ENCODE assay signal across 18 cellular contexts in the genomic region with DNA sequence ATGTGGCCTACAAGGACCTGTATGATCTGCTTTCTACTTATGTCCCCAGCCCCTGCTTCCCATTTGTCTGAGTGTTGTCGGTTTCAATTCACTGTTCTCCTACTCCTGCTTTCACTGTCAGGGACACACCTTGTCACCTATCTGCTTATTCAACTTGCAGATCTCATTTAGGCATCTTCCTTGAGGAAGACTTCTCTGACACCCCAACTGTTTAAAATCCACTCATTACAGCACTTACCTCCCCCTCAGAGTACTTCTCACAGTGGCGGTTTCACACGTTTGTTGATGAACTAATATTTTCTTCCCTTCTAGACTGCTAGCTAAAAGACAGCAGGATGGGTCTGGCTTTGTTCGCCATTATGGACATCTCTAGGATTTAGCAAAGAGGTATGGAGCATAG.
DNase-seq lines count a peak whose midpoint lies in the region; ATAC-seq, FAIRE-seq and TF ChIP-seq lines count a peak whose summit lies in the region.
"Had no signal": no experiment of that assay in that cellular context is flagged by ENCODE, and none has a peak within 500 bp of the region (broad histone marks: within the 10 kb centered on the region; RNA-seq: fewer than 3 reads in every experiment).

No MANE protein-coding gene starts in this region.

- H4K8ac ChIP-seq in H1 (ENCODE audit: extremely low read depth, insufficient read depth, low read length): no peak overlapping the region

- no peak overlapping the region for H3K4ac ChIP-seq in H1 (replicated peaks; ENCODE audit: insufficient read length, low read depth, low read length)

- H4K20me1 ChIP-seq in mammary epithelial cell (ENCODE audit: insufficient read depth, low read length) (no peaks in the 10 kb centered on the region), H1 (replicated peaks in 1 of 2; ENCODE audit: control insufficient read depth in 1 of 2, insufficient read depth in 2 of 2, low read length in 2 of 2) (no peaks in the 10 kb centered on the region)

- H2BK120ac ChIP-seq in H1 (replicated peaks; ENCODE audit: low read depth, low read length): no peak overlapping the region

- H2BK15ac ChIP-seq in H1 (ENCODE audit: low read length): no peak overlapping the region

- H3K9ac ChIP-seq in mammary epithelial cell (ENCODE audit: insufficient read depth, low read length) (no peak overlapping the region), H1 (replicated peaks in 1 of 4; ENCODE audit: extremely low read depth in 1 of 4, low read depth in 3 of 4, low read length in 3 of 4) (no peak overlapping the region)

- no peak overlapping the region for H4K5ac ChIP-seq in H1 (ENCODE audit: insufficient read length, low read depth, low read length)

- TF ChIP-seq RAD21 in H1 (IDR thresholded peaks at IDR 0.05 in 1 of 2, conservative IDR thresholded peaks at IDR 0.05 in 1 of 2; ENCODE audit: low read depth in 2 of 2, low read length in 2 of 2): no peak

- H2AK5ac ChIP-seq in H1 (ENCODE audit: low read depth, low read length): no peak overlapping the region

- H3K79me1 ChIP-seq in H1 (ENCODE audit: low read depth, low read length): no peaks in the 10 kb centered on the region

- no peak overlapping the region for H3K23ac ChIP-seq in H1 (ENCODE audit: insufficient read length)

- H3K27ac ChIP-seq in mammary epithelial cell (ENCODE audit: insufficient read depth, low read depth, low read length) (no peak overlapping the region), breast epithelium (no peak overlapping the region), H1 (ENCODE audit: low read depth, low read length) (no peak overlapping the region)
- H3K27ac ChIP-seq: 22Rv1, HL-60 had no signal

- FAIRE-seq in GM19239 (lab: Jason Lieb, UNC) (peak; percentile 33), H1 (lab: Jason Lieb, UNC) (no peak)
- FAIRE-seq: GM18507, K562 had no signal

- no peak for TF ChIP-seq EP300 in H1 (IDR thresholded peaks at IDR 0.05; ENCODE audit: borderline replicate concordance in 1 of 2, low read depth in 2 of 2, low read length in 2 of 2)

- CTCF ChIA-PET in mammary epithelial cell (lab: Charles Lee; ENCODE audit: low non-redundant PET) (no interaction called here), H1 (lab: Charles Lee; ENCODE audit: partially characterized antibody) (no interaction called here)

- H3K23me2 ChIP-seq in H1 (ENCODE audit: low read depth, low read length): no peaks in the 10 kb centered on the region

- no peak for DNase-seq in mammary epithelial cell
- DNase-seq in breast epithelium (ENCODE audit: low spot score in 2 of 2): no peak
- no peak for DNase-seq in GM19239 (ENCODE audit: insufficient read length, low spot score)
- no peak for DNase-seq in H1 (ENCODE audit: low read depth in 1 of 2, low spot score in 2 of 2)
- DNase-seq in NCI-H2171 treated with DMSO at 0.1 percent for 48 hours (lab: John Stamatoyannopoulos, UW): no peak
- DNase-seq in NCI-H2196 (lab: John Stamatoyannopoulos, UW; ENCODE audit: unreplicated experiment): no peak
- DNase-seq: Caco-2; CD8-positive, alpha-beta T cell; DND-41; GDM1; GOT3 had no signal

- H3K4me2 ChIP-seq in mammary epithelial cell (ENCODE audit: insufficient read depth, low read depth, low read length) (no peak overlapping the region), H1 (ENCODE audit: insufficient read depth in 1 of 2, low read depth in 2 of 2, low read length in 2 of 2) (no peak overlapping the region)

- 0 out of 2 replicates have a peak overlapping the region, but pooled peaks have one; percentile 39 for H3K18ac ChIP-seq in H1 (ENCODE audit: extremely low read depth, low read length)

- no TSS peak for BruUV-seq in mammary epithelial cell (replicated peaks; lab: Mats Ljungman, UMichigan)

- WGBS in mammary epithelial cell (ENCODE audit: low coverage, missing lambda C conversion rate): 84% methylated on average over 4 of the region's 4 CpGs
- 82% methylated on average over 4 of the region's 4 CpGs; no CpG with 5 or more reads in 1 of the 2 experiments for WGBS in H1 (ENCODE audit: extremely low coverage in 1 of 2, insufficient coverage in 1 of 2, insufficient read length in 1 of 2, insufficient replicate concordance in 2 of 2, low coverage in 1 of 2, low lambda C conversion rate in 2 of 2, missing lambda C conversion rate in 1 of 2), 2 experiments

- H3K79me2 ChIP-seq in mammary epithelial cell (ENCODE audit: insufficient read depth, low read length) (no peaks in the 10 kb centered on the region), H1 (ENCODE audit: control insufficient read depth in 1 of 2, insufficient read depth in 2 of 2, low read length in 2 of 2) (no peaks in the 10 kb centered on the region)

- H3K4me1 ChIP-seq in mammary epithelial cell (ENCODE audit: insufficient read depth, low read length) (peaks cover 10% of the 10 kb centered on the region), breast epithelium (no peaks in the 10 kb centered on the region), H1 (replicated peaks in 1 of 4; ENCODE audit: control insufficient read depth in 3 of 4, insufficient read depth in 4 of 4, low read length in 3 of 4) (no peaks in the 10 kb centered on the region)
- H3K4me1 ChIP-seq: Caco-2, HAP-1 had no signal

- ATAC-seq in HG03175 (IDR thresholded peaks at IDR 0.05; ENCODE audit: unreplicated experiment) (peak; percentile 36), HG03045 (IDR thresholded peaks at IDR 0.05; ENCODE audit: unreplicated experiment) (no peak)
- ATAC-seq: CD8-positive, alpha-beta T cell; K562 had no signal

- POLR2A ChIA-PET in H1 (lab: Charles Lee; ENCODE audit: partially characterized antibody): no interaction called here

- TF ChIP-seq POLR2A in breast epithelium (IDR thresholded peaks at IDR 0.05): no peak
- TF ChIP-seq POLR2A in H1 (IDR thresholded peaks at IDR 0.05; ENCODE audit: control extremely low read depth in 1 of 2, low read depth in 2 of 2, low read length in 2 of 2): no peak

- dilution Hi-C loops in mammary epithelial cell (cut with HindIII; ENCODE audit: low sequenced_read_pairs): no loop called here

- no peak overlapping the region for H2BK12ac ChIP-seq in H1 (ENCODE audit: low read depth, low read length)

- H2AFZ ChIP-seq in mammary epithelial cell (ENCODE audit: low read depth, low read length): peak overlapping the region; percentile 29
- peak overlapping the region; percentile 63; the same call in 1 of the 2 replicates for H2AFZ ChIP-seq in H1 (ENCODE audit: low read length)

- H3K14ac ChIP-seq in H1 (ENCODE audit: insufficient read length): no peak overlapping the region

- H3K36me3 ChIP-seq in mammary epithelial cell (ENCODE audit: insufficient read depth, low read length): no peaks in the 10 kb centered on the region
- no peaks in the 10 kb centered on the region for H3K36me3 ChIP-seq in breast epithelium
- no peaks in the 10 kb centered on the region for H3K36me3 ChIP-seq in H1 (ENCODE audit: control insufficient read depth in 2 of 4, insufficient read depth in 4 of 4, low read length in 3 of 4)
- H3K36me3 ChIP-seq: HAP-1 had no signal

- H3K4me3 ChIP-seq in mammary epithelial cell (replicated peaks in 1 of 3; ENCODE audit: insufficient read depth in 1 of 3, low read depth in 2 of 3, low read length in 3 of 3): no peak overlapping the region
- no peak overlapping the region for H3K4me3 ChIP-seq in breast epithelium
- no peak overlapping the region for H3K4me3 ChIP-seq in H1 (ENCODE audit: extremely low read depth in 1 of 4, insufficient read depth in 2 of 4, low read depth in 3 of 4, low read length in 4 of 4)
- H3K4me3 ChIP-seq: HAP-1, K562 had no signal

- no peaks in the 10 kb centered on the region for H3K27me3 ChIP-seq in mammary epithelial cell (ENCODE audit: insufficient read depth, low read length)
- no peaks in the 10 kb centered on the region for H3K27me3 ChIP-seq in breast epithelium
- H3K27me3 ChIP-seq in H1 (replicated peaks in 1 of 4; ENCODE audit: control insufficient read depth in 3 of 4, extremely low read depth in 1 of 4, insufficient read depth in 3 of 4, low read length in 3 of 4): no peaks in the 10 kb centered on the region

- H2BK20ac ChIP-seq in H1 (ENCODE audit: low read length): no peak overlapping the region

- H4K91ac ChIP-seq in H1 (replicated peaks; ENCODE audit: insufficient read length, low read length): no peak overlapping the region

- H3K56ac ChIP-seq in H1 (replicated peaks; ENCODE audit: insufficient read length, low read depth, low read length): no peak overlapping the region

- in situ Hi-C loops in mammary epithelial cell (cut with MboI; ENCODE audit: low sequenced_read_pairs in 2 of 2): loop anchor here (25.0 kb wide), 2 partner anchors 805 to 880 kb away; no protein-coding TSS in a partner anchor

- intact Hi-C loops in mammary epithelial cell (cut with micrococcal nuclease): no loop called here
- intact Hi-C loops in breast epithelium (cut with DNase I; ENCODE audit: low total_unique reads): no loop called here

- no peaks in the 10 kb centered on the region for H3K9me3 ChIP-seq in mammary epithelial cell (replicated peaks; ENCODE audit: insufficient read depth, low read length)
- H3K9me3 ChIP-seq in breast epithelium: peaks cover 0 to 9% of the 10 kb centered on the region in 2 donors
- H3K9me3 ChIP-seq in H1 (ENCODE audit: insufficient read depth in 2 of 2, low read depth in 1 of 2, low read length in 1 of 2): no peaks in the 10 kb centered on the region
- H3K9me3 ChIP-seq: Caco-2, HAP-1 had no signal

- TF ChIP-seq CTCF in mammary epithelial cell (conservative IDR thresholded peaks at IDR 0.05 in 1 of 2, IDR thresholded peaks at IDR 0.05 in 1 of 2; ENCODE audit: extremely low read depth in 1 of 2, insufficient read depth in 1 of 2, low read depth in 1 of 2, low read length in 2 of 2): no peak
- no peak for TF ChIP-seq CTCF in breast epithelium (IDR thresholded peaks at IDR 0.05)
- no peak for TF ChIP-seq CTCF in H1 (IDR thresholded peaks at IDR 0.05; ENCODE audit: control extremely low read depth in 1 of 3, insufficient read depth in 1 of 3, low read depth in 1 of 3, low read length in 3 of 3)

- H2BK5ac ChIP-seq in H1 (ENCODE audit: low read depth, low read length): no peak overlapping the region; the same call in 1 of the 2 replicates

TF ChIP-seq in H1, 55 proteins besides CTCF, POLR2A, EP300 and RAD21 (continues in another document):
- no peak for TF ChIP-seq MAFK (IDR thresholded peaks at IDR 0.05; ENCODE audit: low read depth, low read length)
- TF ChIP-seq CHD2 (IDR thresholded peaks at IDR 0.05; ENCODE audit: low read length): no peak
- TF ChIP-seq SP2 (IDR thresholded peaks at IDR 0.05; ENCODE audit: low read length): no peak
- TF ChIP-seq FOSL1 (IDR thresholded peaks at IDR 0.05; ENCODE audit: insufficient read depth, low read depth, low read length): no peak
- no peak for TF ChIP-seq SIN3A (conservative IDR thresholded peaks at IDR 0.05 in 1 of 2, IDR thresholded peaks at IDR 0.05 in 1 of 2; ENCODE audit: low read depth in 1 of 2, low read length in 2 of 2)
